Comparison of ENCODE assay signal across 1 cellular context in the genomic region with DNA sequence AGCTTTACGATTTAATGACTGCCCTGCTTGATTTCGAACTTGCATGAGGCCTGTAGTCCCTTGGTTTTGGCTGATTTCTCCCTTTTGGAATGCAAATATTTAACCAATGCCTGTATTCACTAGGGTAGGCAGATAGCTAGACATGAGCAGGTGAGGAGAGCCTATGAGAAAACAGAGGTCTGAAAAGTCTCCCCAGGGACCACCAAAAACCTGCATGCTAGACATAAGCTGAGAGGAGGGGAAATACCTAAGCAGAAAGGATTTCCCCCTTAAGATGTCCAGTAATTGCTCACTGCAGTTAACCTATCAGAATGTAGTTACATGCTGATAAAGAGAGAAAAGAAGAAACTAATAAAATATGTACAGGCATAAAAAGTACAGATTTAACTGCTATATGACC.
TF ChIP-seq lines count a peak whose summit lies in the region.

No MANE protein-coding gene starts in this region.

TF ChIP-seq in GM12878, 131 proteins besides CTCF, POLR2A, EP300 and RAD21 (continued from another document):
- TF ChIP-seq FOS (IDR thresholded peaks at IDR 0.05; ENCODE audit: borderline replicate concordance, extremely low read depth, insufficient read length), result no peak
- TF ChIP-seq, protein P1, sequence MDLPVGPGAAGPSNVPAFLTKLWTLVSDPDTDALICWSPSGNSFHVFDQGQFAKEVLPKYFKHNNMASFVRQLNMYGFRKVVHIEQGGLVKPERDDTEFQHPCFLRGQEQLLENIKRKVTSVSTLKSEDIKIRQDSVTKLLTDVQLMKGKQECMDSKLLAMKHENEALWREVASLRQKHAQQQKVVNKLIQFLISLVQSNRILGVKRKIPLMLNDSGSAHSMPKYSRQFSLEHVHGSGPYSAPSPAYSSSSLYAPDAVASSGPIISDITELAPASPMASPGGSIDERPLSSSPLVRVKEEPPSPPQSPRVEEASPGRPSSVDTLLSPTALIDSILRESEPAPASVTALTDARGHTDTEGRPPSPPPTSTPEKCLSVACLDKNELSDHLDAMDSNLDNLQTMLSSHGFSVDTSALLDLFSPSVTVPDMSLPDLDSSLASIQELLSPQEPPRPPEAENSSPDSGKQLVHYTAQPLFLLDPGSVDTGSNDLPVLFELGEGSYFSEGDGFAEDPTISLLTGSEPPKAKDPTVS (IDR thresholded peaks at IDR 0.05; ENCODE audit: low read depth, low read length), result no peak
- TF ChIP-seq, protein P2, sequence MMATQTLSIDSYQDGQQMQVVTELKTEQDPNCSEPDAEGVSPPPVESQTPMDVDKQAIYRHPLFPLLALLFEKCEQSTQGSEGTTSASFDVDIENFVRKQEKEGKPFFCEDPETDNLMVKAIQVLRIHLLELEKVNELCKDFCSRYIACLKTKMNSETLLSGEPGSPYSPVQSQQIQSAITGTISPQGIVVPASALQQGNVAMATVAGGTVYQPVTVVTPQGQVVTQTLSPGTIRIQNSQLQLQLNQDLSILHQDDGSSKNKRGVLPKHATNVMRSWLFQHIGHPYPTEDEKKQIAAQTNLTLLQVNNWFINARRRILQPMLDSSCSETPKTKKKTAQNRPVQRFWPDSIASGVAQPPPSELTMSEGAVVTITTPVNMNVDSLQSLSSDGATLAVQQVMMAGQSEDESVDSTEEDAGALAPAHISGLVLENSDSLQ (IDR thresholded peaks at IDR 0.05), result no peak
